Comparison of ENCODE assay signal across 26 cellular contexts in the genomic region with DNA sequence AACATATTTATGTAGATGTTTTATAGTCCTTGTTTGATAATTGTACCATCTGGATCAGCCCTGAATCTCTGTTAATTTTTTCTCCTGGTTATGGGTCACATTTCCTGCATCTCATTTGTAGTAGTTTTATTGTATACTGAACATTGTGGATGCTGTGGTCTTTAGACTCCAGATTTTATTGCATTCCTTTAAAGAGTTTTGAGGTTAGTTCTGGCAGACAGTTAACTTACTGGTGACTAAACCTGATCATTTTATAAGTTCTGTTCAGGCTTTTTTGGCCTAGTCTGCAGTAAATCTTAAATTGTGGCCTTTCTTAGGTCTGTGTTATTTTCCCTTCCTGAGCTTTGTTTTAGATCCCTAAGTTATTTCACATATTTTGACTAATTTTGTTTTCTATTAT.
A peak's percentile ranks its signal among the peaks of the same experiment; 100 is the strongest.
DNase-seq lines count a peak whose midpoint lies in the region; ATAC-seq and TF ChIP-seq lines count a peak whose summit lies in the region.
"Had no signal": no experiment of that assay in that cellular context is flagged by ENCODE, and none has a peak within 500 bp of the region (broad histone marks: within the 10 kb centered on the region; RNA-seq: fewer than 3 reads in every experiment).

No MANE protein-coding gene starts in this region.

- in situ Hi-C loops in astrocyte of the cerebellum (cut with HindIII; ENCODE audit: low sequenced_read_pairs) = no loop called here

- H3K79me2 ChIP-seq in OCI-LY7 (ENCODE audit: insufficient read depth, low read depth, low read length) = no peaks in the 10 kb centered on the region

- no peaks in the 10 kb centered on the region for H3K4me1 ChIP-seq in OCI-LY7 (ENCODE audit: insufficient read depth, low read length, poor library complexity, severe bottlenecking)
- H3K4me1 ChIP-seq: Peyer's patch, spleen had no signal

- H4K20me1 ChIP-seq in OCI-LY7 (ENCODE audit: insufficient read depth, low read length) = no peaks in the 10 kb centered on the region

- DNase-seq in AG04449 (ENCODE audit: low read depth, low spot score) (peak; percentile 44), H4 (ENCODE audit: low spot score) (peak; percentile 16), astrocyte of the cerebellum (ENCODE audit: low read depth) (peak; percentile 80), memory B cell (ENCODE audit: low spot score in 2 of 2) (no peak), OCI-LY7 (ENCODE audit: low spot score) (no peak), amniotic stem cell (lab: John Stamatoyannopoulos, UW) (no peak)
- DNase-seq: 8988T; activated CD4-positive, alpha-beta T cell treated with anti-CD3 and anti-CD28 coated beads for 48 hours; activated naive CD4-positive, alpha-beta T cell treated with anti-CD3 and anti-CD28 coated beads for 36 hours; activated T-cell treated with anti-CD3 and anti-CD28 coated beads, Interleukin-2, amount 50 U/mL, for 72 hours; aorta; C1 segment of cervical spinal cord; effector CD4-positive, alpha-beta T cell; erythroblast; GDM1; NCI-H2081 treated with DMSO at 0.1 percent for 48 hours; NCI-H446 treated with DMSO at 0.1 percent for 48 hours; nucleus accumbens; Peyer's patch; spleen; stimulated activated CD4-positive, alpha-beta T cell treated with anti-CD3 and anti-CD28 coated beads, Interleukin-4, amount 100 ng/mL, for 1 hour; stimulated activated naive CD4-positive, alpha-beta T cell; T-helper 17 cell had no signal

- no peaks in the 10 kb centered on the region for H3K9me2 ChIP-seq in OCI-LY7 (ENCODE audit: insufficient read depth, low read length)

- ATAC-seq in memory B cell (ENCODE audit: low read depth) (no peak), GM18909 (IDR thresholded peaks at IDR 0.05; ENCODE audit: poor library complexity, unreplicated experiment) (no peak), GM18519 (IDR thresholded peaks at IDR 0.05; ENCODE audit: low FRiP score, unreplicated experiment) (no peak)
- ATAC-seq: activated T-cell treated with anti-CD3 and anti-CD28 coated beads, Interleukin-2, amount 50 U/mL, for 72 hours; GM12878; T-helper 17 cell had no signal

- H3K4me2 ChIP-seq in OCI-LY7 (ENCODE audit: low read length) = no peak overlapping the region

- CTCF ChIA-PET in AG04449 (lab: Yijun Ruan, JAX) (interaction anchor here (1.4 kb wide), 1 partner anchor 11 kb away, joined by 3 read pairs; no protein-coding TSS in a partner anchor), OCI-LY7 (lab: Charles Lee; ENCODE audit: unreplicated experiment) (no interaction called here)

- H3K4me3 ChIP-seq in AG04449 (ENCODE audit: low read depth, low read length) = no peak overlapping the region
- H3K4me3 ChIP-seq in astrocyte of the cerebellum (ENCODE audit: low read depth, low read length) = no peak overlapping the region
- no peak overlapping the region for H3K4me3 ChIP-seq in OCI-LY7 (ENCODE audit: low read depth, low read length, poor library complexity, severe bottlenecking)
- H3K4me3 ChIP-seq: GM12878, Peyer's patch, spleen had no signal

- no peaks in the 10 kb centered on the region for H3K27me3 Mint-ChIP-seq in memory B cell
- H3K27me3 Mint-ChIP-seq: T-helper 17 cell had no signal

- H3K9me3 ChIP-seq in OCI-LY7 (ENCODE audit: low read length) = no peaks in the 10 kb centered on the region
- H3K9me3 ChIP-seq: Peyer's patch had no signal

- no peaks in the 10 kb centered on the region for H3K4me1 Mint-ChIP-seq in memory B cell

- H3K36me3 Mint-ChIP-seq in memory B cell = peaks cover 49% of the 10 kb centered on the region

- no peak overlapping the region for H3K27ac ChIP-seq in OCI-LY7 (ENCODE audit: low read depth, low read length, poor library complexity, severe bottlenecking)
- H3K27ac ChIP-seq: Peyer's patch, spleen had no signal

- BruUV-seq in OCI-LY7 (replicated peaks; lab: Mats Ljungman, UMichigan) = no TSS peak

- H2AFZ ChIP-seq in OCI-LY7 (ENCODE audit: low read length) = no peak overlapping the region

- H3K9me3 Mint-ChIP-seq in memory B cell = peaks cover 2% of the 10 kb centered on the region
- H3K9me3 Mint-ChIP-seq: activated T-cell treated with anti-CD3 and anti-CD28 coated beads, Interleukin-2, amount 50 U/mL, for 72 hours had no signal

- no peak overlapping the region for H3K4me3 Mint-ChIP-seq in memory B cell
- H3K4me3 Mint-ChIP-seq: activated naive CD4-positive, alpha-beta T cell treated with anti-CD3 and anti-CD28 coated beads for 36 hours; activated T-cell treated with anti-CD3 and anti-CD28 coated beads, Interleukin-2, amount 50 U/mL, for 72 hours; T-helper 17 cell had no signal

- intact Hi-C loops in OCI-LY7 (cut with micrococcal nuclease; ENCODE audit: unreplicated experiment) = no loop called here

- POLR2A ChIA-PET in AG04449 (lab: Yijun Ruan, JAX) (no interaction called here), OCI-LY7 (lab: Charles Lee) (interaction anchor here (0.5 to 1.9 kb wide), 4 partner anchors 9 to 129 kb away, joined by 3 to 10 read pairs (median 5); no protein-coding TSS in a partner anchor)

- TF ChIP-seq CTCF in AG04449 (IDR thresholded peaks at IDR 0.05; ENCODE audit: insufficient read depth, low read length, missing control alignments) (no peak), astrocyte of the cerebellum (IDR thresholded peaks at IDR 0.05; ENCODE audit: low read depth, low read length, missing control alignments) (no peak), OCI-LY7 (conservative IDR thresholded peaks at IDR 0.05; ENCODE audit: low read length) (no peak)

- H3K36me3 ChIP-seq in OCI-LY7 (ENCODE audit: insufficient read depth, low read length) = peaks cover 56% of the 10 kb centered on the region

- peak overlapping the region; percentile 39 for H3K27ac Mint-ChIP-seq in memory B cell
- H3K27ac Mint-ChIP-seq: activated naive CD4-positive, alpha-beta T cell treated with anti-CD3 and anti-CD28 coated beads for 36 hours; T-helper 17 cell had no signal

Comparison
In these comparisons a context has a peak if more than half of its experiments do, and no peak if none do; other contexts are left out.
1. DNase-seq: peak in AG04449 (single experiment), H4 (single experiment) and astrocyte of the cerebellum (single experiment); none in memory B cell (0 of 2), OCI-LY7 (single experiment) and amniotic stem cell (single experiment).